Comparison of ENCODE assay signal across 21 cellular contexts in the genomic region with DNA sequence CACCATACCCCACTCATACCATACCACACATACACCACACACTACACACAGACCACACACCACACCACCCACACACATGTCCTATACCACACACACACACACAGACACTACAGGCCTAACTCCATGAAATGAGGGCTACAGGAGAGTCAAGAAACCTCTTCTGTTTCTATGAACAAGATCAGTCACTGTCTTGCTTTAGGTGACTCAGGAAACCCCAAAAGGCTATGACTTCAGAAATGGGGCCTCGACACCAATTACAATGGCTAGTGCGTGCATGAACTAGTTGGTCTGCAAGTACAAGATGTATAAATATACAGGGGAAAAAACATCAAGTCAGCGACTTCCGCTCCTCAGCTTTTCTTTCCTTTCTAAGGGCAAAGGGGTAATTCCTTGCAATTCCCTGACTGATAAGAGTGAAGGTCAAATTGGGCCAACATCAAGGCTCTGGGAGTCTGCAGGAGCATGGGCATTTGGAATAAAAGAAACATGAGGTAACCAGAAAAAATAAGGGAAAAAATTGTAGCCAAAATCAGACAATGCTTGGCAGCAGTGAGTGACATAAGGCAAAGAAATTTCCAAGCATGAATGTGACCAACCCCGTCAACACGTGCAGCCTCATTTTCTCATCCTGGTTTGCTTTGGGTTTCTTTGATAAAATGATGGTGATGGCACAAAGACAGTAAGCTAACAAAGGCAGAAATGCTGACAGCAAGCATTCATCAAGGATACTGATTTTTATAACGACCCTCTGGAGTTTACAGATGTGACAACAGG. TPM values are rescaled to one million over a fixed set of nuclear protein-coding genes. Genes with fewer than 3 reads are reported as not detected.
A peak's percentile ranks its signal among the peaks of the same experiment; 100 is the strongest.
DNase-seq lines count a peak whose midpoint lies in the region; ATAC-seq, FAIRE-seq and TF ChIP-seq lines count a peak whose summit lies in the region.
"Had no signal": no experiment of that assay in that cellular context is flagged by ENCODE, and none has a peak within 500 bp of the region (broad histone marks: within the 10 kb centered on the region; RNA-seq: fewer than 3 reads in every experiment).

No MANE protein-coding gene starts in this region.

- intact Hi-C loops in left ventricle myocardium inferior (cut with micrococcal nuclease), result no loop called here
- intact Hi-C loops in Right ventricle myocardium superior (cut with DNase I), result loop anchor here (5.0 kb wide), 1 partner anchor 166 kb away; no protein-coding TSS in a partner anchor
- intact Hi-C loops in endothelial cell of umbilical vein (cut with micrococcal nuclease), result loop anchor here (1.0 to 10.0 kb wide), 6 partner anchors 32 to 1402 kb away; a partner anchor contains a TSS
- intact Hi-C loops in sciatic nerve (cut with DNase I), result loop anchor here (10.0 kb wide), 1 partner anchor 158 kb away; no protein-coding TSS in a partner anchor

- no peak overlapping the region for H4K5ac ChIP-seq in mesendoderm (ENCODE audit: low read length)

- H2BK15ac ChIP-seq in mesendoderm (replicated peaks; ENCODE audit: low read depth), result no peak overlapping the region

- no peak overlapping the region for H2BK120ac ChIP-seq in mesendoderm (ENCODE audit: low read depth, low read length)

- H3K9me3 Mint-ChIP-seq in type B pancreatic cell, result no peaks in the 10 kb centered on the region
- H3K9me3 Mint-ChIP-seq: activated naive CD4-positive, alpha-beta T cell treated with anti-CD3 and anti-CD28 coated beads for 36 hours; CD8-positive, alpha-beta memory T cell; T-helper 1 cell treated with Interleukin-12 subunit alpha and Interleukin-12 subunit beta and Interleukin-4 antibody, amounts not matched to agents 30 μg/mL and 1 μg/mL, for 36 hours; WTC11 had no signal

- H3K79me1 ChIP-seq in mesendoderm (ENCODE audit: low read length), result no peaks in the 10 kb centered on the region

- no peaks in the 10 kb centered on the region for H3K36me3 Mint-ChIP-seq in type B pancreatic cell
- H3K36me3 Mint-ChIP-seq: CD8-positive, alpha-beta memory T cell; WTC11 had no signal

- H4K8ac ChIP-seq in mesendoderm (ENCODE audit: low read depth, low read length), result no peak overlapping the region

- H3K27ac ChIP-seq in left ventricle myocardium inferior (replicated peaks), result peak overlapping the region; percentile 93
- peak overlapping the region; percentile 93 for H3K27ac ChIP-seq in endothelial cell of umbilical vein (ENCODE audit: insufficient read depth, low read depth, low read length)
- H3K27ac ChIP-seq in mesendoderm (ENCODE audit: low read depth, low read length), result no peak overlapping the region
- H3K27ac ChIP-seq: coronary artery had no signal

- peak overlapping the region; percentile 93 for H2AK5ac ChIP-seq in mesendoderm (ENCODE audit: low read length)

- H2AFZ ChIP-seq in endothelial cell of umbilical vein (ENCODE audit: low read depth, low read length), result no peak overlapping the region

- no TSS peak for BruUV-seq in endothelial cell of umbilical vein (replicated peaks; lab: Mats Ljungman, UMichigan)

- WGBS in mesendoderm (ENCODE audit: extremely low coverage, insufficient coverage, low lambda C conversion rate), result no CpG with 5 or more reads among the region's 7 CpGs

- CTCF ChIA-PET in endothelial cell of umbilical vein (lab: Charles Lee), result interaction anchor here (2.7 to 12.0 kb wide), 3 partner anchors 20 to 163 kb away, joined by 12 to 371 read pairs (median 149); no protein-coding TSS in a partner anchor

- POLR2A ChIA-PET in endothelial cell of umbilical vein (lab: Charles Lee), result interaction anchor here (0.6 to 1.5 kb wide), 2 partner anchors 22 to 992 kb away, joined by 4 read pairs; no protein-coding TSS in a partner anchor

- H3K4me1 ChIP-seq in left ventricle myocardium inferior, result peaks cover 81% of the 10 kb centered on the region
- H3K4me1 ChIP-seq in endothelial cell of umbilical vein (ENCODE audit: control insufficient read depth, extremely low read depth, insufficient read depth, low read length), result peaks cover 80% of the 10 kb centered on the region
- H3K4me1 ChIP-seq in mesendoderm (ENCODE audit: control insufficient read depth, low read depth, low read length), result no peaks in the 10 kb centered on the region
- H3K4me1 ChIP-seq: HAP-1 had no signal

- no peak overlapping the region for H3K4me2 ChIP-seq in endothelial cell of umbilical vein (ENCODE audit: insufficient read depth, low read length)
- H3K4me2 ChIP-seq in mesendoderm (ENCODE audit: low read length), result no peak overlapping the region

- H3K4ac ChIP-seq in mesendoderm (ENCODE audit: low read depth, low read length), result no peak overlapping the region

- H2BK5ac ChIP-seq in mesendoderm (ENCODE audit: low read length), result no peak overlapping the region

- H3K79me2 ChIP-seq in endothelial cell of umbilical vein (ENCODE audit: control insufficient read depth, insufficient read depth, low read length) (no peaks in the 10 kb centered on the region), mesendoderm (ENCODE audit: control insufficient read depth, insufficient read depth, low read length) (no peaks in the 10 kb centered on the region)

- H3K4me3 Mint-ChIP-seq in type B pancreatic cell, result no peak overlapping the region
- H3K4me3 Mint-ChIP-seq: activated naive CD4-positive, alpha-beta T cell treated with anti-CD3 and anti-CD28 coated beads for 36 hours; CD8-positive, alpha-beta memory T cell; T-helper 1 cell treated with Interleukin-12 subunit alpha and Interleukin-12 subunit beta and Interleukin-4 antibody, amounts not matched to agents 30 μg/mL and 1 μg/mL, for 36 hours; WTC11 had no signal

- peak overlapping the region; percentile 60 for H3K56ac ChIP-seq in mesendoderm (ENCODE audit: low read length)

- TF ChIP-seq POLR2A in endothelial cell of umbilical vein (IDR thresholded peaks at IDR 0.05; ENCODE audit: low read depth, low read length), result no peak

- peak; percentile 98 for FAIRE-seq in endothelial cell of umbilical vein (lab: Jason Lieb, UNC)
- no peak for FAIRE-seq in frontal cortex (lab: Jason Lieb, UNC)
- FAIRE-seq: islet of Langerhans had no signal

- H3K9me1 ChIP-seq in endothelial cell of umbilical vein (replicated peaks; ENCODE audit: control insufficient read depth, extremely low read depth, insufficient read depth, low read length), result no peaks in the 10 kb centered on the region

- H4K20me1 ChIP-seq in endothelial cell of umbilical vein (replicated peaks; ENCODE audit: control insufficient read depth, extremely low read depth, insufficient read depth, low read length), result no peaks in the 10 kb centered on the region

- dilution Hi-C loops in endothelial cell of umbilical vein (cut with MboI; ENCODE audit: extremely low pct_ligation_motif_present, low sequenced_read_pairs), result no loop called here

- ATAC-seq in Right ventricle myocardium superior (ENCODE audit: poor library complexity) (no peak), sciatic nerve (no peak), HG02970 (IDR thresholded peaks at IDR 0.05; ENCODE audit: low FRiP score, unreplicated experiment) (no peak)
- ATAC-seq: WTC11 had no signal

- H3K9ac ChIP-seq in endothelial cell of umbilical vein (replicated peaks; ENCODE audit: extremely low read depth, insufficient read depth, low read length) (peak overlapping the region; percentile 67), mesendoderm (ENCODE audit: low read length) (no peak overlapping the region)

- H3K36me3 ChIP-seq in left ventricle myocardium inferior (no peaks in the 10 kb centered on the region), endothelial cell of umbilical vein (ENCODE audit: control insufficient read depth in 2 of 2, extremely low read depth in 1 of 2, insufficient read depth in 2 of 2, low read length in 2 of 2) (no peaks in the 10 kb centered on the region), mesendoderm (ENCODE audit: control insufficient read depth, insufficient read depth, low read length) (no peaks in the 10 kb centered on the region)
- H3K36me3 ChIP-seq: HAP-1 had no signal

- peaks cover 39% of the 10 kb centered on the region for H3K4me1 Mint-ChIP-seq in type B pancreatic cell (ENCODE audit: unreplicated experiment)
- H3K4me1 Mint-ChIP-seq: CD8-positive, alpha-beta memory T cell had no signal

- H3K27me3 Mint-ChIP-seq in type B pancreatic cell, result no peaks in the 10 kb centered on the region

- H3K9me3 ChIP-seq in left ventricle myocardium inferior (replicated peaks), result no peaks in the 10 kb centered on the region
- H3K9me3 ChIP-seq in endothelial cell of umbilical vein (replicated peaks; ENCODE audit: control insufficient read depth, insufficient read depth, low read length), result no peaks in the 10 kb centered on the region
- H3K9me3 ChIP-seq: HAP-1 had no signal

- DNase-seq in left ventricle myocardium inferior (no peak), Right ventricle myocardium superior (no peak), endothelial cell of umbilical vein (ENCODE audit: low read depth, low spot score) (peak; percentile 99), mesendoderm (no peak), type B pancreatic cell (ENCODE audit: extremely low spot score, unreplicated experiment) (peak; percentile 42), sciatic nerve (ENCODE audit: low spot score) (no peak), frontal cortex (ENCODE audit: low spot score in 2 of 2) (no peak)
- DNase-seq: activated naive CD4-positive, alpha-beta T cell treated with anti-CD3 and anti-CD28 coated beads for 36 hours; CD8-positive, alpha-beta memory T cell; DMS79 treated with DMSO at 0.1 percent for 48 hours; erythroblast; midbrain; NCI-H146; NCI-H446; SHP77 had no signal

- H3K27me3 ChIP-seq in left ventricle myocardium inferior (ENCODE audit: low read depth) (no peaks in the 10 kb centered on the region), endothelial cell of umbilical vein (ENCODE audit: control insufficient read depth in 2 of 2, insufficient read depth in 2 of 2, low read length in 2 of 2) (no peaks in the 10 kb centered on the region), mesendoderm (ENCODE audit: insufficient read depth, low read length, poor library complexity) (no peaks in the 10 kb centered on the region)

- H3K4me3 ChIP-seq in left ventricle myocardium inferior, result peak overlapping the region; percentile 49
- H3K4me3 ChIP-seq in endothelial cell of umbilical vein (replicated peaks in 1 of 3; ENCODE audit: insufficient read depth in 1 of 3, low read depth in 1 of 3, low read length in 3 of 3), result no peak overlapping the region
- H3K4me3 ChIP-seq in mesendoderm (ENCODE audit: low read length), result no peak overlapping the region
- H3K4me3 ChIP-seq: coronary artery, HAP-1 had no signal

- H3K27ac Mint-ChIP-seq in type B pancreatic cell, result peak overlapping the region; percentile 30
- H3K27ac Mint-ChIP-seq: activated naive CD4-positive, alpha-beta T cell treated with anti-CD3 and anti-CD28 coated beads for 36 hours; T-helper 1 cell treated with Interleukin-12 subunit alpha and Interleukin-12 subunit beta and Interleukin-4 antibody, amounts not matched to agents 30 μg/mL and 1 μg/mL, for 36 hours; WTC11 had no signal

- H3K23ac ChIP-seq in mesendoderm (ENCODE audit: low read length), result peak overlapping the region; percentile 45

- TF ChIP-seq CTCF in left ventricle myocardium inferior (IDR thresholded peaks at IDR 0.05; ENCODE audit: borderline replicate concordance) (no peak), endothelial cell of umbilical vein (IDR thresholded peaks at IDR 0.05; ENCODE audit: extremely low read depth in 1 of 2, insufficient read depth in 1 of 2, low read depth in 1 of 2, low read length in 2 of 2) (no peak), type B pancreatic cell (conservative IDR thresholded peaks at IDR 0.05) (no peak)

- no peak overlapping the region for H3K18ac ChIP-seq in mesendoderm (ENCODE audit: low read length)

RNA-seq across cellular contexts. Expression of a gene that starts 1.5 kb away (rescaled TPM):
- total RNA-seq in left ventricle myocardium inferior, result 1.5 TPM
- 1.9 TPM for total RNA-seq in Right ventricle myocardium superior
- total RNA-seq in endothelial cell of umbilical vein, result 3.0 and 5.9 TPM in 2 replicates
- polyA plus RNA-seq in endothelial cell of umbilical vein, result 4.1 and 7.9 TPM in 2 replicates
- polyA plus RNA-seq in endothelial cell of umbilical vein (2011; cell fraction: cytosol; rRNA removed), result 2.2 and 2.3 TPM in 2 replicates
- 14.6 and 19.5 TPM in 2 replicates for polyA plus RNA-seq in endothelial cell of umbilical vein (2011; cell fraction: nucleus; rRNA removed)
- polyA plus RNA-seq in endothelial cell of umbilical vein (2012), result 1.2 and 3.5 TPM in 2 replicates
- polyA minus RNA-seq in endothelial cell of umbilical vein, result 13.1 and 15.4 TPM in 2 replicates
- not detected for polyA minus RNA-seq in endothelial cell of umbilical vein (2011; cell fraction: cytosol; rRNA and poly(A)+ RNA removed)
- 15.9 and 17.2 TPM in 2 replicates for polyA minus RNA-seq in endothelial cell of umbilical vein (2011; cell fraction: nucleus; rRNA and poly(A)+ RNA removed)
- 0.06 TPM for polyA plus RNA-seq in mesendoderm (2013, experiment 1 of 2)
- polyA plus RNA-seq in mesendoderm (2013, experiment 2 of 2), result 0.07 TPM
- 0.17 and 0.67 TPM in 2 replicates for total RNA-seq in type B pancreatic cell (ENCODE audit: low replicate concordance)
- 1.5 TPM for total RNA-seq in sciatic nerve
- under 0.01 TPM for total RNA-seq in frontal cortex

RNA-seq across cellular contexts. Expression of a gene that starts 32.6 kb away (rescaled TPM):
- total RNA-seq in left ventricle myocardium inferior (26.4 TPM), Right ventricle myocardium superior (23.8 TPM), endothelial cell of umbilical vein (45.0 and 49.7 TPM in 2 replicates), type B pancreatic cell (ENCODE audit: low replicate concordance) (26.4 and 34.5 TPM in 2 replicates), sciatic nerve (39.7 TPM), frontal cortex (15.5 TPM)
- 18.1 and 21.4 TPM in 2 replicates for polyA plus RNA-seq in endothelial cell of umbilical vein
- polyA plus RNA-seq in endothelial cell of umbilical vein (2011; cell fraction: cytosol; rRNA removed), result 17.4 and 17.9 TPM in 2 replicates
- 27.3 and 46.3 TPM in 2 replicates for polyA plus RNA-seq in endothelial cell of umbilical vein (2011; cell fraction: nucleus; rRNA removed)
- polyA plus RNA-seq in endothelial cell of umbilical vein (2012), result 19.3 and 30.9 TPM in 2 replicates
- polyA minus RNA-seq in endothelial cell of umbilical vein, result 37.9 and 40.1 TPM in 2 replicates
- 21.1 TPM for polyA minus RNA-seq in endothelial cell of umbilical vein (2011; cell fraction: cytosol; rRNA and poly(A)+ RNA removed)
- 32.8 and 43.9 TPM in 2 replicates for polyA minus RNA-seq in endothelial cell of umbilical vein (2011; cell fraction: nucleus; rRNA and poly(A)+ RNA removed)
- polyA plus RNA-seq in mesendoderm (2013, experiment 1 of 2), result 24.9 TPM
- 25.9 TPM for polyA plus RNA-seq in mesendoderm (2013, experiment 2 of 2)

Comparison
In these comparisons a context has a peak if more than half of its experiments do, and no peak if none do; other contexts are left out.
1. DNase-seq: peak in endothelial cell of umbilical vein (single experiment) and type B pancreatic cell (single experiment); none in left ventricle myocardium inferior (single experiment), Right ventricle myocardium superior (single experiment), mesendoderm (single experiment), sciatic nerve (single experiment) and frontal cortex (0 of 2).